Comparison of ENCODE assay signal across 1 cellular context in the genomic region with DNA sequence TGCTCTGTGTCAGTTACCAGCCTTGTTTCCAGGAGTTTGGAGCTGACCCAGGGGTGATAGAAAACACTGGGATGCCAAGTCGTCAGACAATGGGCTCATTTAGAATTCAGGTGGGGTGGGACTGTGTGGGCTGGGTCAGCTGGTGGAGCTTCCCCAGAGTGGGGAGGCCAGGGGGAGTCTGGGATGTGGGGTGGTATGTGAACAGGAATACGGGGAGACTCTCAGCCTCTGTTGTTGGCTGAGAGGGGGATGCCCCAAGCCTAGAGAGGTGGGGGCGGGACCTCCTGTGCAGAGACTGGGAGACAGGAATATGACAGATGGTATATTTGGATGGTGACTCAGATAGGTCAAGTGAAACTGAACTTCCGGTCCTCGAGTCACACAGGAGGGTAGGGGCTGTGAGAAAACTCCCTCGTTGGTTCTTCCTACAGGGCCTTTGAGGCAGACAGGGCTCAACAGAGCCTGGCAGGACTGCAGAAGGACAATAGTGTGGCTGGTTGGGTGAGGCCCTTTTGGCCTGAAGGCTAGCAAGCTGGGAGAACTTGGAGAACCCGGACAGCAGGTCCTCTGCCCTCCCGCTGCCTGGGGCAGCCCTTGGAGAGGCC.
TF ChIP-seq lines count a peak whose summit lies in the region.

No MANE protein-coding gene starts in this region.

TF ChIP-seq in K562, 482 proteins besides CTCF, POLR2A, EP300 and RAD21 (continued from another document and continues in another):
- TF ChIP-seq, protein P1, sequence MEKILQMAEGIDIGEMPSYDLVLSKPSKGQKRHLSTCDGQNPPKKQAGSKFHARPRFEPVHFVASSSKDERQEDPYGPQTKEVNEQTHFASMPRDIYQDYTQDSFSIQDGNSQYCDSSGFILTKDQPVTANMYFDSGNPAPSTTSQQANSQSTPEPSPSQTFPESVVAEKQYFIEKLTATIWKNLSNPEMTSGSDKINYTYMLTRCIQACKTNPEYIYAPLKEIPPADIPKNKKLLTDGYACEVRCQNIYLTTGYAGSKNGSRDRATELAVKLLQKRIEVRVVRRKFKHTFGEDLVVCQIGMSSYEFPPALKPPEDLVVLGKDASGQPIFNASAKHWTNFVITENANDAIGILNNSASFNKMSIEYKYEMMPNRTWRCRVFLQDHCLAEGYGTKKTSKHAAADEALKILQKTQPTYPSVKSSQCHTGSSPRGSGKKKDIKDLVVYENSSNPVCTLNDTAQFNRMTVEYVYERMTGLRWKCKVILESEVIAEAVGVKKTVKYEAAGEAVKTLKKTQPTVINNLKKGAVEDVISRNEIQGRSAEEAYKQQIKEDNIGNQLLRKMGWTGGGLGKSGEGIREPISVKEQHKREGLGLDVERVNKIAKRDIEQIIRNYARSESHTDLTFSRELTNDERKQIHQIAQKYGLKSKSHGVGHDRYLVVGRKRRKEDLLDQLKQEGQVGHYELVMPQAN (IDR thresholded peaks at IDR 0.05; ENCODE audit: borderline replicate concordance): no peak
- TF ChIP-seq ZNF165 (CRISPR knock-in tag; IDR thresholded peaks at IDR 0.05; ENCODE audit: borderline replicate concordance) (no peak), PCBP2 (IDR thresholded peaks at IDR 0.05; ENCODE audit: low read depth, low read length, poor library complexity, severe bottlenecking) (no peak), NFE2L1 (tag; IDR thresholded peaks at IDR 0.05; ENCODE audit: borderline replicate concordance, low read depth) (no peak), RBM22 (IDR thresholded peaks at IDR 0.05; ENCODE audit: low read depth, low read length, poor library complexity, severe bottlenecking) (no peak), SPI1 (IDR thresholded peaks at IDR 0.05; ENCODE audit: borderline replicate concordance, low read depth, low read length) (0 out of 2 replicates have a peak, but pooled peaks have one; percentile 2), NUFIP1 (IDR thresholded peaks at IDR 0.05; ENCODE audit: partially characterized antibody) (no peak), ATF1 (CRISPR knock-in tag; IDR thresholded peaks at IDR 0.05) (no peak), ATF1 (tag; IDR thresholded peaks at IDR 0.05) (no peak), JUN (IDR thresholded peaks at IDR 0.05; ENCODE audit: borderline replicate concordance, low read depth, low read length) (peak; percentile 60; the same call in 1 of the 2 replicates), JUN (CRISPR knock-in tag; IDR thresholded peaks at IDR 0.05; ENCODE audit: borderline replicate concordance) (no peak), SMAD4 (CRISPR knock-in tag; conservative IDR thresholded peaks at IDR 0.05) (0 out of 2 replicates have a peak, but pooled peaks have one; percentile 37), XRCC3 (IDR thresholded peaks at IDR 0.05) (no peak), KLF1 (tag; IDR thresholded peaks at IDR 0.05) (no peak), L3MBTL2 (IDR thresholded peaks at IDR 0.05) (peak; percentile 22; the same call in 1 of the 2 replicates), MEF2A (IDR thresholded peaks at IDR 0.05; ENCODE audit: control insufficient read depth, low read depth, low read length) (peak; percentile 87), NR2C1 (IDR thresholded peaks at IDR 0.05) (no peak), NR2C1 (tag; IDR thresholded peaks at IDR 0.05) (0 out of 2 replicates have a peak, but pooled peaks have one; percentile 31), MECOM (CRISPR knock-in tag; IDR thresholded peaks at IDR 0.05) (no peak), FOXP1 (CRISPR knock-in tag; IDR thresholded peaks at IDR 0.05) (no peak), NELFE (IDR thresholded peaks at IDR 0.05; ENCODE audit: insufficient read depth, insufficient read length) (no peak), KDM2B (CRISPR knock-in tag; IDR thresholded peaks at IDR 0.05) (no peak), STAT5A (IDR thresholded peaks at IDR 0.05; ENCODE audit: borderline replicate concordance, low read length) (no peak), JUND (IDR thresholded peaks at IDR 0.05; ENCODE audit: borderline replicate concordance, low read depth, low read length) (peak; percentile 81), JUND (tag; IDR thresholded peaks at IDR 0.05; ENCODE audit: borderline replicate concordance, low read depth, low read length) (peak; percentile 57; the same call in 1 of the 3 replicates), MEIS2 (IDR thresholded peaks at IDR 0.05; ENCODE audit: partially characterized antibody) (peak; percentile 89), EGR1 (conservative IDR thresholded peaks at IDR 0.05) (peak; percentile 37; the same call in 1 of the 2 replicates), DPF2 (IDR thresholded peaks at IDR 0.05) (peak; percentile 28; the same call in 1 of the 2 replicates), ZNF184 (CRISPR knock-in tag; IDR thresholded peaks at IDR 0.05) (no peak), CREB1 (IDR thresholded peaks at IDR 0.05) (no peak), CREB1 (CRISPR knock-in tag; IDR thresholded peaks at IDR 0.05) (no peak), ARID1B (IDR thresholded peaks at IDR 0.05) (peak; percentile 24; the same call in 1 of the 2 replicates), ETV1 (tag; conservative IDR thresholded peaks at IDR 0.05; ENCODE audit: low read depth) (peak; percentile 39), GATAD2A (IDR thresholded peaks at IDR 0.05) (no peak), U2AF1 (optimal IDR thresholded peaks at IDR 0.05; ENCODE audit: low read depth, low read length) (no peak), FOSL1 (tag; conservative IDR thresholded peaks at IDR 0.05) (peak; percentile 65), ZNF175 (CRISPR knock-in tag; IDR thresholded peaks at IDR 0.05; ENCODE audit: low read depth) (0 out of 2 replicates have a peak, but pooled peaks have one; percentile 34), NR2C2 (CRISPR knock-in tag; IDR thresholded peaks at IDR 0.05) (no peak), NR2C2 (tag; IDR thresholded peaks at IDR 0.05) (0 out of 2 replicates have a peak, but pooled peaks have one; percentile 18), EHMT2 (IDR thresholded peaks at IDR 0.05) (no peak)
- TF ChIP-seq, protein P2, sequence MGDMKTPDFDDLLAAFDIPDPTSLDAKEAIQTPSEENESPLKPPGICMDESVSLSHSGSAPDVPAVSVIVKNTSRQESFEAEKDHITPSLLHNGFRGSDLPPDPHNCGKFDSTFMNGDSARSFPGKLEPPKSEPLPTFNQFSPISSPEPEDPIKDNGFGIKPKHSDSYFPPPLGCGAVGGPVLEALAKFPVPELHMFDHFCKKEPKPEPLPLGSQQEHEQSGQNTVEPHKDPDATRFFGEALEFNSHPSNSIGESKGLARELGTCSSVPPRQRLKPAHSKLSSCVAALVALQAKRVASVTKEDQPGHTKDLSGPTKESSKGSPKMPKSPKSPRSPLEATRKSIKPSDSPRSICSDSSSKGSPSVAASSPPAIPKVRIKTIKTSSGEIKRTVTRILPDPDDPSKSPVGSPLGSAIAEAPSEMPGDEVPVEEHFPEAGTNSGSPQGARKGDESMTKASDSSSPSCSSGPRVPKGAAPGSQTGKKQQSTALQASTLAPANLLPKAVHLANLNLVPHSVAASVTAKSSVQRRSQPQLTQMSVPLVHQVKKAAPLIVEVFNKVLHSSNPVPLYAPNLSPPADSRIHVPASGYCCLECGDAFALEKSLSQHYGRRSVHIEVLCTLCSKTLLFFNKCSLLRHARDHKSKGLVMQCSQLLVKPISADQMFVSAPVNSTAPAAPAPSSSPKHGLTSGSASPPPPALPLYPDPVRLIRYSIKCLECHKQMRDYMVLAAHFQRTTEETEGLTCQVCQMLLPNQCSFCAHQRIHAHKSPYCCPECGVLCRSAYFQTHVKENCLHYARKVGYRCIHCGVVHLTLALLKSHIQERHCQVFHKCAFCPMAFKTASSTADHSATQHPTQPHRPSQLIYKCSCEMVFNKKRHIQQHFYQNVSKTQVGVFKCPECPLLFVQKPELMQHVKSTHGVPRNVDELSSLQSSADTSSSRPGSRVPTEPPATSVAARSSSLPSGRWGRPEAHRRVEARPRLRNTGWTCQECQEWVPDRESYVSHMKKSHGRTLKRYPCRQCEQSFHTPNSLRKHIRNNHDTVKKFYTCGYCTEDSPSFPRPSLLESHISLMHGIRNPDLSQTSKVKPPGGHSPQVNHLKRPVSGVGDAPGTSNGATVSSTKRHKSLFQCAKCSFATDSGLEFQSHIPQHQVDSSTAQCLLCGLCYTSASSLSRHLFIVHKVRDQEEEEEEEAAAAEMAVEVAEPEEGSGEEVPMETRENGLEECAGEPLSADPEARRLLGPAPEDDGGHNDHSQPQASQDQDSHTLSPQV (IDR thresholded peaks at IDR 0.05): 0 out of 2 replicates have a peak, but pooled peaks have one; percentile 23
- TF ChIP-seq, protein P3, sequence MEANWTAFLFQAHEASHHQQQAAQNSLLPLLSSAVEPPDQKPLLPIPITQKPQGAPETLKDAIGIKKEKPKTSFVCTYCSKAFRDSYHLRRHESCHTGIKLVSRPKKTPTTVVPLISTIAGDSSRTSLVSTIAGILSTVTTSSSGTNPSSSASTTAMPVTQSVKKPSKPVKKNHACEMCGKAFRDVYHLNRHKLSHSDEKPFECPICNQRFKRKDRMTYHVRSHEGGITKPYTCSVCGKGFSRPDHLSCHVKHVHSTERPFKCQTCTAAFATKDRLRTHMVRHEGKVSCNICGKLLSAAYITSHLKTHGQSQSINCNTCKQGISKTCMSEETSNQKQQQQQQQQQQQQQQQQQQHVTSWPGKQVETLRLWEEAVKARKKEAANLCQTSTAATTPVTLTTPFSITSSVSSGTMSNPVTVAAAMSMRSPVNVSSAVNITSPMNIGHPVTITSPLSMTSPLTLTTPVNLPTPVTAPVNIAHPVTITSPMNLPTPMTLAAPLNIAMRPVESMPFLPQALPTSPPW (CRISPR knock-in tag; IDR thresholded peaks at IDR 0.05): no peak
- TF ChIP-seq, protein P4, sequence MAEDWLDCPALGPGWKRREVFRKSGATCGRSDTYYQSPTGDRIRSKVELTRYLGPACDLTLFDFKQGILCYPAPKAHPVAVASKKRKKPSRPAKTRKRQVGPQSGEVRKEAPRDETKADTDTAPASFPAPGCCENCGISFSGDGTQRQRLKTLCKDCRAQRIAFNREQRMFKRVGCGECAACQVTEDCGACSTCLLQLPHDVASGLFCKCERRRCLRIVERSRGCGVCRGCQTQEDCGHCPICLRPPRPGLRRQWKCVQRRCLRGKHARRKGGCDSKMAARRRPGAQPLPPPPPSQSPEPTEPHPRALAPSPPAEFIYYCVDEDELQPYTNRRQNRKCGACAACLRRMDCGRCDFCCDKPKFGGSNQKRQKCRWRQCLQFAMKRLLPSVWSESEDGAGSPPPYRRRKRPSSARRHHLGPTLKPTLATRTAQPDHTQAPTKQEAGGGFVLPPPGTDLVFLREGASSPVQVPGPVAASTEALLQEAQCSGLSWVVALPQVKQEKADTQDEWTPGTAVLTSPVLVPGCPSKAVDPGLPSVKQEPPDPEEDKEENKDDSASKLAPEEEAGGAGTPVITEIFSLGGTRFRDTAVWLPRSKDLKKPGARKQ (CRISPR knock-in tag; IDR thresholded peaks at IDR 0.05): no peak
- TF ChIP-seq, protein P5, sequence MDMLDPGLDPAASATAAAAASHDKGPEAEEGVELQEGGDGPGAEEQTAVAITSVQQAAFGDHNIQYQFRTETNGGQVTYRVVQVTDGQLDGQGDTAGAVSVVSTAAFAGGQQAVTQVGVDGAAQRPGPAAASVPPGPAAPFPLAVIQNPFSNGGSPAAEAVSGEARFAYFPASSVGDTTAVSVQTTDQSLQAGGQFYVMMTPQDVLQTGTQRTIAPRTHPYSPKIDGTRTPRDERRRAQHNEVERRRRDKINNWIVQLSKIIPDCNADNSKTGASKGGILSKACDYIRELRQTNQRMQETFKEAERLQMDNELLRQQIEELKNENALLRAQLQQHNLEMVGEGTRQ (CRISPR knock-in tag; IDR thresholded peaks at IDR 0.05): no peak
- TF ChIP-seq, protein P6, sequence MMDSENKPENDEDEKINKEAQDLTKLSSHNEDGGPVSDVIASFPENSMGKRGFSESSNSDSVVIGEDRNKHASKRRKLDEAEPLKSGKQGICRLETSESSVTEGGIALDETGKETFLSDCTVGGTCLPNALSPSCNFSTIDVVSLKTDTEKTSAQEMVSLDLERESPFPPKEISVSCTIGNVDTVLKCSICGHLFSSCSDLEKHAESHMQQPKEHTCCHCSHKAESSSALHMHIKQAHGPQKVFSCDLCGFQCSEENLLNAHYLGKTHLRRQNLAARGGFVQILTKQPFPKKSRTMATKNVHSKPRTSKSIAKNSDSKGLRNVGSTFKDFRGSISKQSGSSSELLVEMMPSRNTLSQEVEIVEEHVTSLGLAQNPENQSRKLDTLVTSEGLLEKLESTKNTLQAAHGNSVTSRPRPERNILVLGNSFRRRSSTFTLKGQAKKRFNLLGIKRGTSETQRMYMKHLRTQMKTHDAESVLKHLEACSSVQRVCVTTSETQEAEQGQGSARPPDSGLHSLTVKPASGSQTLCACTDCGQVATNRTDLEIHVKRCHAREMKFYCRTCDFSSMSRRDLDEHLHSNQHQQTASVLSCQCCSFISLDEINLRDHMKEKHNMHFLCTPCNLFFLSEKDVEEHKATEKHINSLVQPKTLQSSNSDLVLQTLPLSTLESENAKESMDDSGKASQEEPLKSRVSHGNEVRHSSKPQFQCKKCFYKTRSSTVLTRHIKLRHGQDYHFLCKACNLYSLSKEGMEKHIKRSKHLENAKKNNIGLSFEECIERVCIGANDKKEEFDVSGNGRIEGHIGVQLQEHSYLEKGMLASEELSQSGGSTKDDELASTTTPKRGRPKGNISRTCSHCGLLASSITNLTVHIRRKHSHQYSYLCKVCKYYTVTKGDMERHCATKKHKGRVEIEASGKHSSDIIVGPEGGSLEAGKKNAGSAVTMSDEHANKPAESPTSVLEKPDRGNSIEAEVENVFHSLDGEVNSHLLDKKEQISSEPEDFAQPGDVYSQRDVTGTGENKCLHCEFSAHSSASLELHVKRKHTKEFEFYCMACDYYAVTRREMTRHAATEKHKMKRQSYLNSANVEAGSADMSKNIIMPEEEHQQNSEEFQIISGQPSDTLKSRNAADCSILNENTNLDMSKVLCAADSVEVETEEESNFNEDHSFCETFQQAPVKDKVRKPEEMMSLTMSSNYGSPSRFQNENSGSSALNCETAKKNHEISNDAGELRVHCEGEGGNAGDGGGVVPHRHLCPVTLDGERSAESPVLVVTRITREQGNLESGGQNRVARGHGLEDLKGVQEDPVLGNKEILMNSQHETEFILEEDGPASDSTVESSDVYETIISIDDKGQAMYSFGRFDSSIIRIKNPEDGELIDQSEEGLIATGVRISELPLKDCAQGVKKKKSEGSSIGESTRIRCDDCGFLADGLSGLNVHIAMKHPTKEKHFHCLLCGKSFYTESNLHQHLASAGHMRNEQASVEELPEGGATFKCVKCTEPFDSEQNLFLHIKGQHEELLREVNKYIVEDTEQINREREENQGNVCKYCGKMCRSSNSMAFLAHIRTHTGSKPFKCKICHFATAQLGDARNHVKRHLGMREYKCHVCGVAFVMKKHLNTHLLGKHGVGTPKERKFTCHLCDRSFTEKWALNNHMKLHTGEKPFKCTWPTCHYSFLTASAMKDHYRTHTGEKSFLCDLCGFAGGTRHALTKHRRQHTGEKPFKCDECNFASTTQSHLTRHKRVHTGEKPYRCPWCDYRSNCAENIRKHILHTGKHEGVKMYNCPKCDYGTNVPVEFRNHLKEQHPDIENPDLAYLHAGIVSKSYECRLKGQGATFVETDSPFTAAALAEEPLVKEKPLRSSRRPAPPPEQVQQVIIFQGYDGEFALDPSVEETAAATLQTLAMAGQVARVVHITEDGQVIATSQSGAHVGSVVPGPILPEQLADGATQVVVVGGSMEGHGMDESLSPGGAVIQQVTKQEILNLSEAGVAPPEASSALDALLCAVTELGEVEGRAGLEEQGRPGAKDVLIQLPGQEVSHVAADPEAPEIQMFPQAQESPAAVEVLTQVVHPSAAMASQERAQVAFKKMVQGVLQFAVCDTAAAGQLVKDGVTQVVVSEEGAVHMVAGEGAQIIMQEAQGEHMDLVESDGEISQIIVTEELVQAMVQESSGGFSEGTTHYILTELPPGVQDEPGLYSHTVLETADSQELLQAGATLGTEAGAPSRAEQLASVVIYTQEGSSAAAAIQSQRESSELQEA (IDR thresholded peaks at IDR 0.05; ENCODE audit: low read depth): peak; percentile 65; the same call in 1 of the 2 replicates
